Comparison of ENCODE assay signal across 9 cellular contexts in the genomic region with DNA sequence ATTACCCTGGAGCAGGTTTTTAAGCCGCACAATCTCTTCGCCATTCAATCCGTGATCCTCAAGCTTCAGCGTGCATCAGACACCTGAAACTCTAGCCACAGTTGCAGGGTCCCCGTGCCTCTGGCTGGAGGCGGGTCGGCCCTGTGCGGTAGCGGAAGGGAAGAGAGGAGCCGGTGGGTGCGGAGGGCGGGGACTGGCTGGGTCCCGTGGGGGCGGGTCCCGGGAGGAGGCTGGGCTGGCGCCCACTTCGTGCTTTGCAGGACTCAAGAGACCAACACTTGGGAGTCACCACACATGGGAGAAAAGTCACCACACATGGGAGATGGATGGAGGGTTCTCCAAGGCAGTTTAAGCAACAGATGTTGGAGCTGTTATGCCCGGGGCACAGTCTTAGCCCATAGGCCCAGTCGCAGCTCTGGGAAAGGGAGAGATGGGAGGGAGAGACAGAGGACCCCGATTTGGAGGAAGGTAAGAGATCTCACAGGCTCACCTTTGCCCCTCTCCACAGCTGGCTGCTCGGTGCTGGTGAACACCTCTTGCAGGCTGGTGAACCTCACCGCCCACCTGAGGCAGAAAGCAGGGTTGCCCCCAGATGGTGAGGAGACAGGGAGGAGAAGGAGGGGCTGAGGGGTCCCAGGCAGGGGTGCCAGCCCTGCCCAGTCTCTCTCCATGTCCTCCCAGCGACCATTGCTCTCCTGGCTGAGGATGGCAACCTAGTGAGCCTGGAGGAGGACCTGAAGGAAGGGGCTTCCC. TPM values are rescaled to one million over a fixed set of nuclear protein-coding genes. Genes with fewer than 3 reads are reported as not detected.
DNase-seq lines count a peak whose midpoint lies in the region; ATAC-seq and TF ChIP-seq lines count a peak whose summit lies in the region.
"Had no signal": no experiment of that assay in that cellular context is flagged by ENCODE, and none has a peak within 500 bp of the region (broad histone marks: within the 10 kb centered on the region; RNA-seq: fewer than 3 reads in every experiment).

No MANE protein-coding gene starts in this region.

- in situ Hi-C loops in GM13976 (cut with MboI; ENCODE audit: low sequenced_read_pairs, unreplicated experiment): no loop called here

- WGBS in ovary, 3 donors: 27 to 32% (median 32%) methylated on average over 15 to 23 of the region's 23 CpGs

- peaks cover 61% of the 10 kb centered on the region for H3K4me1 ChIP-seq in left ventricle myocardium inferior
- peaks cover 8% of the 10 kb centered on the region for H3K4me1 ChIP-seq in ovary (ENCODE audit: insufficient read depth)

- no peaks in the 10 kb centered on the region for H3K27me3 ChIP-seq in left ventricle myocardium inferior (ENCODE audit: low read depth)
- H3K27me3 ChIP-seq in ovary: no peaks in the 10 kb centered on the region

- TF ChIP-seq CTCF in GM13976 (IDR thresholded peaks at IDR 0.05; ENCODE audit: borderline replicate concordance, control extremely low read depth, extremely low read depth, insufficient read depth, missing control alignments): no peak
- no peak for TF ChIP-seq CTCF in left ventricle myocardium inferior (IDR thresholded peaks at IDR 0.05; ENCODE audit: borderline replicate concordance)
- TF ChIP-seq CTCF in ovary (IDR thresholded peaks at IDR 0.05): no peak

- no peak for TF ChIP-seq POLR2A in ovary (IDR thresholded peaks at IDR 0.05)

- TF ChIP-seq EP300 in ovary (IDR thresholded peaks at IDR 0.05): no peak

- intact Hi-C loops in left ventricle myocardium inferior (cut with micrococcal nuclease) (no loop called here), ovary (cut with DNase I) (loop anchor here in 1 of 4 donors (5.0 kb wide), 1 partner anchor 51 kb away; no protein-coding TSS in a partner anchor)

- DNase-seq in GM13976 (ENCODE audit: low spot score) (peak; percentile 64), left ventricle myocardium inferior (no peak), ovary (no peak), NCI-H2029 treated with DMSO at 0.1 percent for 48 hours (lab: John Stamatoyannopoulos, UW) (no peak)
- DNase-seq in activated CD8-positive, alpha-beta memory T cell treated with anti-CD3 and anti-CD28 coated beads, Interleukin-2, amount 50 U/mL, for 24 hours (ENCODE audit: extremely low read depth): peak; percentile 30
- peak; percentile 29 to 36 for DNase-seq in stimulated activated CD8-positive, alpha-beta memory T cell treated with anti-CD3 and anti-CD28 coated beads, Interleukin-2, amount 100 ng/mL, for 1 hour (ENCODE audit: low read depth in 2 of 2)

- H3K9me3 ChIP-seq in left ventricle myocardium inferior (replicated peaks): no peaks in the 10 kb centered on the region
- H3K9me3 ChIP-seq in ovary: no peaks in the 10 kb centered on the region
- H3K9me3 ChIP-seq: mucosa of descending colon had no signal

- peak overlapping the region; percentile 94 for H3K27ac ChIP-seq in left ventricle myocardium inferior (replicated peaks)
- H3K27ac ChIP-seq in ovary: no peak overlapping the region

- H3K4me3 ChIP-seq in left ventricle myocardium inferior (peak overlapping the region; percentile 78), ovary (no peak overlapping the region)
- H3K4me3 ChIP-seq: mucosa of descending colon had no signal

- no peak for ATAC-seq in HG02981 (IDR thresholded peaks at IDR 0.05; ENCODE audit: unreplicated experiment)
- ATAC-seq in GM18517 (IDR thresholded peaks at IDR 0.05; ENCODE audit: unreplicated experiment): no peak
- ATAC-seq: mucosa of descending colon had no signal

- H3K36me3 ChIP-seq in left ventricle myocardium inferior (peaks cover 7% of the 10 kb centered on the region), ovary (no peaks in the 10 kb centered on the region)

RNA-seq across cellular contexts. Expression of a gene that starts 1.0 kb away (rescaled TPM):
- total RNA-seq in left ventricle myocardium inferior (not detected), ovary (1 to 10 TPM in 4 of 7 donors, under 1 TPM in 3; 0.48 to 6.5 (median 1.1) TPM)
- under 1 TPM; 0.28 to 0.77 TPM for polyA plus RNA-seq in ovary

RNA-seq across cellular contexts. Expression of a gene that starts 4.0 kb away (rescaled TPM):
- total RNA-seq in left ventricle myocardium inferior: 1,446 TPM
- total RNA-seq in ovary: 10 to 100 TPM in 6 of 7 donors, 1 to 10 TPM in 1; 2.7 to 40.5 (median 22.9) TPM
- polyA plus RNA-seq in ovary: 10 to 100 TPM; 17.6 to 20.1 TPM

RNA-seq across cellular contexts. Expression of a gene that starts 8.9 kb away (rescaled TPM):
- total RNA-seq in left ventricle myocardium inferior (16.9 TPM), ovary (10 to 100 TPM in 4 of 7 donors, 1 to 10 TPM in 3; 1.4 to 59.7 (median 12.1) TPM)
- polyA plus RNA-seq in ovary: 10 to 100 TPM in 1 of 2 donors, 1 to 10 TPM in 1; 1.4 to 11.4 TPM

RNA-seq across cellular contexts. Expression of a gene that starts 9.5 kb away (rescaled TPM):
- total RNA-seq in left ventricle myocardium inferior (0.69 TPM), ovary (1 to 10 TPM in 1 of 7 donors, not detected in 6; 2.8 TPM)
- not detected for polyA plus RNA-seq in ovary

RNA-seq across cellular contexts. Expression of a gene that starts 12.8 kb away (rescaled TPM):
- total RNA-seq in left ventricle myocardium inferior: 4.0 TPM
- total RNA-seq in ovary: 10 to 100 TPM in 5 of 7 donors, 1 to 10 TPM in 2; 4.8 to 21.6 (median 17.8) TPM
- 1 to 10 TPM; 3.8 to 6.4 TPM for polyA plus RNA-seq in ovary

Comparison
In these comparisons a context has a peak if more than half of its experiments do, and no peak if none do; other contexts are left out.
1. DNase-seq: peak in GM13976 (single experiment), activated CD8-positive, alpha-beta memory T cell treated with anti-CD3 and anti-CD28 coated beads, Interleukin-2, amount 50 U/mL, for 24 hours (single experiment) and stimulated activated CD8-positive, alpha-beta memory T cell treated with anti-CD3 and anti-CD28 coated beads, Interleukin-2, amount 100 ng/mL, for 1 hour (2 of 2); none in left ventricle myocardium inferior (single experiment), ovary (0 of 5) and NCI-H2029 treated with DMSO at 0.1 percent for 48 hours (single experiment).
2. RNA of a gene that starts 4.0 kb away (total RNA-seq): 1,446 TPM in left ventricle myocardium inferior (single experiment); 2.7 to 40.5 TPM in ovary; every median in the first group is over 10 times any median in the second.